Comparison of ENCODE assay signal across 14 cellular contexts in the genomic region with DNA sequence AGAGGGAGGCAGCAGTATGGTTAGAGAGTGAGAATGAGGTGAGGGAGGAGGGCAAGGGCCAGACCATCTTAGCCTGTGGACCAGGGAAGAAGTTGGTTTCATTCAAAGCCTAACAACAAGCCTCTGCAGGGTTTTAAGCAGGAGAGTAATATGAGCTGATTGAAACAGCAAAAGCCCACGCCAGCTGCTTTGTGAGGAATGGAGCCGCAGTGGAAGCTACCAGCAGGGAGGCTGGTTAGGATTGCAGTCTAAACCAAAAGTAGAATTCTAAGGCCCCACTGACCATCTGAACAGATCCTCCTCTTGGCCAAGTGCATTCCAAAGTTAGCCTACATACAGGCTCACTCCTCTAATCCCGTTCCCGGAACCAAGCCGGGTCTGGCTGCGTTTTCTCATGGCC. TPM values are rescaled to one million over a fixed set of nuclear protein-coding genes. Genes with fewer than 3 reads are reported as not detected.
A peak's percentile ranks its signal among the peaks of the same experiment; 100 is the strongest.
DNase-seq lines count a peak whose midpoint lies in the region; ATAC-seq and TF ChIP-seq lines count a peak whose summit lies in the region.
"Had no signal": no experiment of that assay in that cellular context is flagged by ENCODE, and none has a peak within 500 bp of the region (broad histone marks: within the 10 kb centered on the region; RNA-seq: fewer than 3 reads in every experiment).

No MANE protein-coding gene starts in this region.

- H3K27ac Mint-ChIP-seq in neural progenitor cell (peak overlapping the region; percentile 74), Caco-2 (ENCODE audit: unreplicated experiment) (no peak overlapping the region)

- H3K36me3 ChIP-seq in H7 (replicated peaks; ENCODE audit: control insufficient read depth, insufficient read depth, low read length) (no peaks in the 10 kb centered on the region), neural progenitor cell (no peaks in the 10 kb centered on the region), Caco-2 (ENCODE audit: control insufficient read depth, insufficient read depth, low read length) (no peaks in the 10 kb centered on the region)

- DNase-seq in H7 (peak; percentile 54), NCI-H82 (lab: John Stamatoyannopoulos, UW) (peak; percentile 72), fibroblast of gingiva (ENCODE audit: low read depth) (peak; percentile 11), neural progenitor cell (ENCODE audit: low spot score) (peak; percentile 81), GF-D8 (lab: John Stamatoyannopoulos, UW) (no peak), Caco-2 (no peak), HK-2 (ENCODE audit: unreplicated experiment) (no peak)
- DNase-seq: activated effector memory CD4-positive, alpha-beta T cell treated with anti-CD3 and anti-CD28 coated beads, Interleukin-2, amount 50 U/mL, for 16 hours; effector CD8-positive, alpha-beta T cell; foreskin keratinocyte; GOT3; islet precursor cell; NCI-H1930 had no signal

- H3F3A ChIP-seq in neural progenitor cell (ENCODE audit: low read depth): peaks cover 37% of the 10 kb centered on the region

- intact Hi-C loops in Caco-2 (cut with micrococcal nuclease; ENCODE audit: unreplicated experiment): no loop called here

- ATAC-seq in HG02763 (IDR thresholded peaks at IDR 0.05; ENCODE audit: unreplicated experiment): no peak
- ATAC-seq: foreskin keratinocyte had no signal

- POLR2A ChIA-PET in Caco-2 (lab: Charles Lee): no interaction called here

- H3K27me3 Mint-ChIP-seq in neural progenitor cell (ENCODE audit: insufficient read depth, low read depth): peaks cover 4% of the 10 kb centered on the region
- no peaks in the 10 kb centered on the region for H3K27me3 Mint-ChIP-seq in Caco-2 (ENCODE audit: insufficient read depth, unreplicated experiment)

- peaks cover 3% of the 10 kb centered on the region for H3K36me3 Mint-ChIP-seq in neural progenitor cell
- H3K36me3 Mint-ChIP-seq in Caco-2 (ENCODE audit: insufficient read depth, unreplicated experiment): no peaks in the 10 kb centered on the region

- peaks cover 35% of the 10 kb centered on the region for H3K4me1 Mint-ChIP-seq in neural progenitor cell
- H3K4me1 Mint-ChIP-seq in Caco-2 (ENCODE audit: low read depth, unreplicated experiment): no peaks in the 10 kb centered on the region

- H3K27ac ChIP-seq in neural progenitor cell: peak overlapping the region; percentile 87
- H3K27ac ChIP-seq: foreskin keratinocyte had no signal

- no TSS peak for BruUV-seq in Caco-2 (replicated peaks; lab: Mats Ljungman, UMichigan)

- TF ChIP-seq CTCF in neural progenitor cell (IDR thresholded peaks at IDR 0.05) (no peak), Caco-2 (IDR thresholded peaks at IDR 0.05; ENCODE audit: insufficient read depth in 1 of 2, low read depth in 1 of 2, low read length in 1 of 2, severe bottlenecking in 1 of 2, unreplicated experiment in 1 of 2) (no peak)

- no peaks in the 10 kb centered on the region for H3K9me3 ChIP-seq in neural progenitor cell (ENCODE audit: low read depth)
- H3K9me3 ChIP-seq in Caco-2: no peaks in the 10 kb centered on the region; the same call in 1 of the 2 replicates

- H3K4me3 ChIP-seq in H7 (ENCODE audit: insufficient read depth, low read depth, low read length) (no peak overlapping the region), neural progenitor cell (peak overlapping the region; percentile 18), Caco-2 (ENCODE audit: low read depth, low read length) (no peak overlapping the region)

- H3K4me1 ChIP-seq in neural progenitor cell (peaks cover 33% of the 10 kb centered on the region), Caco-2 (peaks cover 14% of the 10 kb centered on the region)
- H3K4me1 ChIP-seq: foreskin keratinocyte had no signal

- H3K27me3 ChIP-seq in H7 (ENCODE audit: control insufficient read depth, insufficient read depth, low read length): no peaks in the 10 kb centered on the region
- H3K27me3 ChIP-seq in neural progenitor cell: no peaks in the 10 kb centered on the region
- H3K27me3 ChIP-seq in Caco-2 (replicated peaks; ENCODE audit: control insufficient read depth, insufficient read depth, low read length): no peaks in the 10 kb centered on the region
- H3K27me3 ChIP-seq: foreskin keratinocyte had no signal

- H3K9me3 Mint-ChIP-seq in neural progenitor cell: peaks cover 12% of the 10 kb centered on the region
- H3K9me3 Mint-ChIP-seq in Caco-2 (ENCODE audit: unreplicated experiment): no peaks in the 10 kb centered on the region

- no peak overlapping the region for H2AFZ ChIP-seq in neural progenitor cell (replicated peaks)

- H3K4me2 ChIP-seq in neural progenitor cell: peak overlapping the region; percentile 55

- H3K79me2 ChIP-seq in neural progenitor cell (ENCODE audit: low read depth): no peaks in the 10 kb centered on the region

- H3K4me3 Mint-ChIP-seq in neural progenitor cell: peak overlapping the region; percentile 57
- no peak overlapping the region for H3K4me3 Mint-ChIP-seq in Caco-2 (ENCODE audit: unreplicated experiment)

- CTCF ChIA-PET in Caco-2 (lab: Charles Lee): no interaction called here

- H3K9ac ChIP-seq in neural progenitor cell: no peak overlapping the region

- H4K20me1 ChIP-seq in neural progenitor cell (ENCODE audit: low read depth): no peaks in the 10 kb centered on the region

RNA-seq across cellular contexts. Expression of gene OLFML3, which starts 44.8 kb away (rescaled TPM):
- total RNA-seq in H7 (2014; rRNA removed; shearing (Covaris generic)): 226 and 276 TPM in 2 replicates
- total RNA-seq in neural progenitor cell (ENCODE audit: low replicate concordance): 13.4 and 19.3 TPM in 2 replicates
- total RNA-seq in Caco-2 (2022): 29.1 and 36.5 TPM in 2 replicates

Comparison
In these comparisons a context has a peak if more than half of its experiments do, and no peak if none do; other contexts are left out.
1. DNase-seq: peak in H7 (single experiment), NCI-H82 (single experiment), fibroblast of gingiva (single experiment) and neural progenitor cell (single experiment); none in GF-D8 (single experiment), Caco-2 (0 of 2) and HK-2 (single experiment).